8 cellular contexts compared by ENCODE assay signal in genomic region chr4:99404595-99405287, GRCh38. TPM values are rescaled to one million over a fixed set of nuclear protein-coding genes. Genes with fewer than 3 reads are reported as not detected.
DNase-seq lines count a peak whose midpoint lies in the region; ATAC-seq and TF ChIP-seq lines count a peak whose summit lies in the region.

No MANE protein-coding gene starts in this region.

- in situ Hi-C loops in GM23248 (cut with MboI), result loop anchor here (10.0 to 25.0 kb wide), 3 partner anchors 200 to 942 kb away; no protein-coding TSS in a partner anchor

- peak overlapping the region; percentile 56 for H3K4me2 ChIP-seq in GM23248 (ENCODE audit: unreplicated experiment)
- peak overlapping the region; percentile 66 for H3K4me2 ChIP-seq in skeletal muscle satellite cell (ENCODE audit: low read length)

- peaks cover 21% of the 10 kb centered on the region for H3F3A ChIP-seq in GM23248 (ENCODE audit: insufficient read depth)

- DNase-seq in GM23248 (peak; percentile 93), MG63 (peak; percentile 65), esophagus muscularis mucosa (ENCODE audit: extremely low spot score) (no peak), NCI-H446 (lab: John Stamatoyannopoulos, UW) (no peak), Kasumi-1 (lab: John Stamatoyannopoulos, UW) (no peak), mesenteric fat pad (ENCODE audit: low spot score) (no peak)

- H3K9me3 ChIP-seq in GM23248 (ENCODE audit: low read depth), result no peaks in the 10 kb centered on the region
- H3K9me3 ChIP-seq in MG63, result no peaks in the 10 kb centered on the region
- H3K9me3 ChIP-seq in esophagus muscularis mucosa, result no peaks in the 10 kb centered on the region
- H3K9me3 ChIP-seq in skeletal muscle satellite cell (replicated peaks; ENCODE audit: low read length), result no peaks in the 10 kb centered on the region

- peak overlapping the region; percentile 37; the same call in 1 of the 2 replicates for H2AFZ ChIP-seq in GM23248

- H3K27ac ChIP-seq in GM23248, result peak overlapping the region; percentile 82
- H3K27ac ChIP-seq in esophagus muscularis mucosa (replicated peaks in 1 of 4), result peak overlapping the region; percentile 58 to 74 (median 70)

- H3K9ac ChIP-seq in GM23248 (peak overlapping the region; percentile 59), skeletal muscle satellite cell (ENCODE audit: low read depth, low read length) (peak overlapping the region; percentile 47)

- 15 to 16% methylated on average over 4 of the region's 4 CpGs for WGBS in GM23248 (ENCODE audit: low coverage in 1 of 2, low lambda C conversion rate in 2 of 2, missing lambda C conversion rate in 2 of 2), 2 experiments
- WGBS in esophagus muscularis mucosa, result 69% methylated on average over 4 of the region's 4 CpGs

- peak; percentile 91 for ATAC-seq in GM18502 (IDR thresholded peaks at IDR 0.05; ENCODE audit: poor library complexity, unreplicated experiment)

- H3K4me1 ChIP-seq in GM23248 (ENCODE audit: insufficient read depth) (peaks cover 22% of the 10 kb centered on the region), esophagus muscularis mucosa (peaks cover 19 to 69% (median 63%) of the 10 kb centered on the region in 4 donors), skeletal muscle satellite cell (ENCODE audit: control insufficient read depth, insufficient read depth, low read length) (peaks cover 31% of the 10 kb centered on the region)

- H3K4me3 ChIP-seq in GM23248 (peak overlapping the region; percentile 18), MG63 (no peak overlapping the region), esophagus muscularis mucosa (no peak overlapping the region), skeletal muscle satellite cell (ENCODE audit: low read length) (peak overlapping the region; percentile 40)

- intact Hi-C loops in esophagus muscularis mucosa (cut with DNase I), result loop anchor here (2.0 to 5.0 kb wide), 3 partner anchors 77 to 286 kb away; no protein-coding TSS in a partner anchor

- no peaks in the 10 kb centered on the region for H3K27me3 ChIP-seq in GM23248 (replicated peaks; ENCODE audit: insufficient read depth)
- no peaks in the 10 kb centered on the region for H3K27me3 ChIP-seq in MG63
- H3K27me3 ChIP-seq in esophagus muscularis mucosa, result no peaks in the 10 kb centered on the region
- no peaks in the 10 kb centered on the region for H3K27me3 ChIP-seq in skeletal muscle satellite cell (ENCODE audit: control insufficient read depth, insufficient read depth, low read length)

- H4K20me1 ChIP-seq in GM23248 (ENCODE audit: insufficient read depth), result no peaks in the 10 kb centered on the region

- TF ChIP-seq POLR2A in esophagus muscularis mucosa (IDR thresholded peaks at IDR 0.05; ENCODE audit: low read depth), result no peak

- no peak for TF ChIP-seq CTCF in esophagus muscularis mucosa (IDR thresholded peaks at IDR 0.05)

- H3K79me2 ChIP-seq in GM23248 (ENCODE audit: insufficient read depth), result no peaks in the 10 kb centered on the region

- H3K9me2 ChIP-seq in GM23248 (ENCODE audit: insufficient read depth), result no peaks in the 10 kb centered on the region

- TF ChIP-seq EP300 in esophagus muscularis mucosa (IDR thresholded peaks at IDR 0.05), result no peak

- H3K36me3 ChIP-seq in GM23248 (ENCODE audit: low read depth) (no peaks in the 10 kb centered on the region), MG63 (no peaks in the 10 kb centered on the region), esophagus muscularis mucosa (no peaks in the 10 kb centered on the region), skeletal muscle satellite cell (ENCODE audit: insufficient read depth, low read length) (no peaks in the 10 kb centered on the region)

RNA-seq across cellular contexts. Expression of gene ADH7, which starts 30.4 kb away (rescaled TPM):
- total RNA-seq in GM23248 (2014; rRNA removed; shearing (Covaris generic)), result not detected in 2 replicates
- polyA plus RNA-seq in GM23248 (2016; fragmentation: Nextera tagmentation; extraction: Ambion mirVana), result not detected in 2 replicates
- total RNA-seq in MG63 (2014; rRNA removed; shearing (Covaris generic); ENCODE audit: low replicate concordance), result not detected in 2 replicates
- total RNA-seq in esophagus muscularis mucosa (not detected), mesenteric fat pad (not detected)
- total RNA-seq in skeletal muscle satellite cell (2012; rRNA removed), result not detected in 2 replicates

RNA-seq across cellular contexts. Expression of gene ADH1C, which starts 52.2 kb away (rescaled TPM):
- total RNA-seq in GM23248 (2014; rRNA removed; shearing (Covaris generic)), result not detected in 2 replicates
- polyA plus RNA-seq in GM23248 (2016; fragmentation: Nextera tagmentation; extraction: Ambion mirVana), result not detected in 2 replicates
- not detected in 2 replicates for total RNA-seq in MG63 (2014; rRNA removed; shearing (Covaris generic); ENCODE audit: low replicate concordance)
- total RNA-seq in esophagus muscularis mucosa (1 to 10 TPM; 4.0 to 6.1 (median 4.9) TPM), mesenteric fat pad (79.9 TPM)
- 0.76 and 2.2 TPM in 2 replicates for total RNA-seq in skeletal muscle satellite cell (2012; rRNA removed)

Comparison
In these comparisons a context has a peak if more than half of its experiments do, and no peak if none do; other contexts are left out.
1. DNase-seq: peak in GM23248 (single experiment) and MG63 (single experiment); none in esophagus muscularis mucosa (single experiment), NCI-H446 (0 of 2), Kasumi-1 (0 of 2) and mesenteric fat pad (single experiment).
2. H3K4me3 ChIP-seq: peak in GM23248 (single experiment) and skeletal muscle satellite cell (single experiment); none in MG63 (single experiment) and esophagus muscularis mucosa (0 of 4).
3. RNA of gene ADH1C, which starts 52.2 kb away (total RNA-seq): 79.9 TPM in mesenteric fat pad (single experiment); 4.0 to 6.1 TPM in esophagus muscularis mucosa, not detected in GM23248 and not detected in MG63; every median in the first group is over 10 times any median in the second.